ENCODE assay signal across 12 cellular contexts in the genomic region with DNA sequence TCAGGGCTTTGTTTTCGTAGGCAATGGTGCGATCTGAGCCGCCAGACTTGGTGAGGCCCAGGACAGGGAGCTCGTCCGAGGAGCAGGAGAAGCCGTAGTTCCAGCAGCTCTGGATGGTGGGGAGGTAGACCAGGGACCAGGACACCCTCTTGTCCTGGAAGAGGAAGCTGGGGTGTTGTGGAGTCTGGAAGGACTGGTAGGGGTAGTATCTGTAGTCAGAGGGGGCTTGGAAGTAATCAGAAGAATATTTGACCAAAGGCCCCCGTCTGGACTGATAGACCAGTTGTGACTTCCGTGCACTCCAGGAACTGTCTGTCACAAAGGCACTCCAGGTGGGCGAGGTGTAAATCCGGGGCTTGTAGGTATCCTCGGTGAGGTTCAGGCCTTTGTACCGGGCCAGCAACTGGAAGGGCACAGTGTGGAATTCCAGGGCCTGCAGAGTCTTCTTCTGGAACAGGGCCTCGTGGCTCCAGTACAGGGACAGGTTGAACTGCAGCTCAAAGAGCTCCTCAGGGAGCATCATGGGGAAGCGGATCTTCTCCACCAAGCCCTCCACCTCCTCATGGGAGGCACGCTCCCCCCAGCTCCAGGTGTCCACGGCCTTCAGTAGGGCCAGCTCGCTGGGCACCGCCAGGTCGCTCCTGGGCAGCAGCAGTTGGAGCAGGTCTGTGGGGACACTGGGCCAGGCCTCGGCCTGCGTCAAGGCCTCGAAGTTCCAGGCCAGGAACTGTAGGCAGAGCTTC. TPM values are rescaled to one million over a fixed set of nuclear protein-coding genes. Genes with fewer than 3 reads are reported as not detected.
A peak's percentile ranks its signal among the peaks of the same experiment; 100 is the strongest.
DNase-seq lines count a peak whose midpoint lies in the region; ATAC-seq, FAIRE-seq and TF ChIP-seq lines count a peak whose summit lies in the region.
"Had no signal": no experiment of that assay in that cellular context is flagged by ENCODE, and none has a peak within 500 bp of the region (broad histone marks: within the 10 kb centered on the region; RNA-seq: fewer than 3 reads in every experiment).

No MANE protein-coding gene starts in this region.

- H3K27ac Mint-ChIP-seq in HFFc6: peak overlapping the region; percentile 37; the same call in 1 of the 2 replicates
- peak overlapping the region; percentile 19 for H3K27ac Mint-ChIP-seq in central memory CD8-positive, alpha-beta T cell (ENCODE audit: low read depth)

- TF ChIP-seq CTCF in A549 (IDR thresholded peaks at IDR 0.05): no peak
- no peak for TF ChIP-seq CTCF in HFFc6 (IDR thresholded peaks at IDR 0.05)
- no peak for TF ChIP-seq CTCF in osteoblast (IDR thresholded peaks at IDR 0.05; ENCODE audit: extremely low read depth, low read depth, low read length)

- DNase-seq in A549 (ENCODE audit: low read depth in 1 of 2, low spot score in 1 of 2) (no peak), HFFc6 (no peak), osteoblast (ENCODE audit: insufficient read length, low spot score, missing footprints) (peak; percentile 68), NAMALWA (ENCODE audit: low spot score) (no peak), AML-193 (lab: John Stamatoyannopoulos, UW) (no peak)
- DNase-seq in central memory CD8-positive, alpha-beta T cell (ENCODE audit: low spot score in 2 of 2): no peak
- DNase-seq in activated T-cell treated with anti-CD3 and anti-CD28 coated beads, Interleukin-2, amount 50 U/mL, for 4 hours: no peak

- CTCF ChIA-PET in A549 (lab: Yijun Ruan, JAX): interaction anchor here (0.5 to 12.6 kb wide), 51 partner anchors 12 to 475 kb away, joined by 3 to 321 read pairs (median 8); partner anchors contain the start of genes CEP295NL, ENGASE and LGALS3BP

- no peaks in the 10 kb centered on the region for H3K9me3 Mint-ChIP-seq in HFFc6
- H3K9me3 Mint-ChIP-seq in central memory CD8-positive, alpha-beta T cell: no peaks in the 10 kb centered on the region
- no peaks in the 10 kb centered on the region for H3K9me3 Mint-ChIP-seq in activated T-cell treated with anti-CD3 and anti-CD28 coated beads, Interleukin-2, amount 50 U/mL, for 4 hours
- H3K9me3 Mint-ChIP-seq: naive thymus-derived CD8-positive, alpha-beta T cell had no signal

- no peaks in the 10 kb centered on the region for H3K9me3 ChIP-seq in A549
- H3K9me3 ChIP-seq in osteoblast (ENCODE audit: low read depth, low read length): no peaks in the 10 kb centered on the region
- H3K9me3 ChIP-seq: transverse colon had no signal

- H3K27me3 ChIP-seq in osteoblast (ENCODE audit: insufficient read depth, low read length): no peaks in the 10 kb centered on the region
- H3K27me3 ChIP-seq: transverse colon had no signal

- TF ChIP-seq EP300 in A549 (IDR thresholded peaks at IDR 0.05): no peak

- H3K4me2 ChIP-seq in A549 (peak overlapping the region; percentile 43), osteoblast (ENCODE audit: insufficient read depth, low read length) (no peak overlapping the region)

- WGBS in A549 (ENCODE audit: missing lambda C conversion rate): 66% methylated on average over 22 of the region's 22 CpGs

- POLR2A ChIA-PET in A549 (lab: Yijun Ruan, JAX): interaction anchor here (1.2 to 1.3 kb wide), 2 partner anchors 106 to 131 kb away, joined by 3 to 4 read pairs; no protein-coding TSS in a partner anchor

- peaks cover 22% of the 10 kb centered on the region for H3K4me1 Mint-ChIP-seq in HFFc6 (ENCODE audit: low read depth)
- peaks cover 8% of the 10 kb centered on the region for H3K4me1 Mint-ChIP-seq in central memory CD8-positive, alpha-beta T cell
- peaks cover 12% of the 10 kb centered on the region for H3K4me1 Mint-ChIP-seq in activated T-cell treated with anti-CD3 and anti-CD28 coated beads, Interleukin-2, amount 50 U/mL, for 4 hours (ENCODE audit: low read depth)

- no peak overlapping the region for H3K4me3 Mint-ChIP-seq in HFFc6
- H3K4me3 Mint-ChIP-seq in central memory CD8-positive, alpha-beta T cell: no peak overlapping the region
- H3K4me3 Mint-ChIP-seq in activated T-cell treated with anti-CD3 and anti-CD28 coated beads, Interleukin-2, amount 50 U/mL, for 4 hours: no peak overlapping the region

- peak in 1 of 2 experiments; percentile 8; a peak in 3 of 6 replicates for ATAC-seq in A549
- no peak for ATAC-seq in central memory CD8-positive, alpha-beta T cell (replicated peaks; ENCODE audit: extremely low read depth, poor library complexity, severe bottlenecking)
- ATAC-seq in GM18909 (IDR thresholded peaks at IDR 0.05; ENCODE audit: poor library complexity, unreplicated experiment): no peak
- ATAC-seq in activated T-cell treated with anti-CD3 and anti-CD28 coated beads, Interleukin-2, amount 50 U/mL, for 4 hours: no peak

- no peak for TF ChIP-seq RAD21 in A549 (conservative IDR thresholded peaks at IDR 0.05 in 1 of 2, IDR thresholded peaks at IDR 0.05 in 1 of 2)

- H3K27ac ChIP-seq in A549 (peak overlapping the region; percentile 31 to 76), osteoblast (ENCODE audit: low read depth, low read length) (no peak overlapping the region)

- H3K36me3 Mint-ChIP-seq in HFFc6 (ENCODE audit: low read depth): no peaks in the 10 kb centered on the region
- H3K36me3 Mint-ChIP-seq in central memory CD8-positive, alpha-beta T cell (ENCODE audit: insufficient read depth): peaks cover 4% of the 10 kb centered on the region
- no peaks in the 10 kb centered on the region for H3K36me3 Mint-ChIP-seq in activated T-cell treated with anti-CD3 and anti-CD28 coated beads, Interleukin-2, amount 50 U/mL, for 4 hours (ENCODE audit: insufficient read depth)

- peaks cover 9% of the 10 kb centered on the region for H4K20me1 ChIP-seq in osteoblast (ENCODE audit: insufficient read depth, low read length)

- H3K4me3 ChIP-seq in A549 (no peak overlapping the region), osteoblast (ENCODE audit: insufficient read depth, low read length) (no peak overlapping the region)
- H3K4me3 ChIP-seq: transverse colon had no signal

- TF ChIP-seq POLR2A in A549 (IDR thresholded peaks at IDR 0.05; ENCODE audit: low read length): no peak

- H3K27me3 Mint-ChIP-seq in HFFc6 (ENCODE audit: insufficient read depth): no peaks in the 10 kb centered on the region; the same call in 1 of the 2 replicates
- no peaks in the 10 kb centered on the region for H3K27me3 Mint-ChIP-seq in central memory CD8-positive, alpha-beta T cell
- H3K27me3 Mint-ChIP-seq in activated T-cell treated with anti-CD3 and anti-CD28 coated beads, Interleukin-2, amount 50 U/mL, for 4 hours (ENCODE audit: low read depth): no peaks in the 10 kb centered on the region
- H3K27me3 Mint-ChIP-seq: naive thymus-derived CD8-positive, alpha-beta T cell had no signal

- peaks cover 20% of the 10 kb centered on the region; the same call in 2 of the 3 replicates for H3K4me1 ChIP-seq in A549
- peaks cover 11% of the 10 kb centered on the region for H3K4me1 ChIP-seq in osteoblast (ENCODE audit: insufficient read depth, low read length)

- H3K79me2 ChIP-seq in osteoblast (ENCODE audit: insufficient read depth, low read length): peaks cover 11% of the 10 kb centered on the region

- peaks cover 19% of the 10 kb centered on the region for H3K36me3 ChIP-seq in osteoblast (ENCODE audit: insufficient read depth, low read length)
- H3K36me3 ChIP-seq: transverse colon had no signal

- no peak for FAIRE-seq in A549 (lab: Jason Lieb, UNC)
- FAIRE-seq: endometrium, GM12892 had no signal

- H2AFZ ChIP-seq in osteoblast (ENCODE audit: low read length): no peak overlapping the region

RNA-seq across cellular contexts. Expression of gene LGALS3BP, which starts 7.8 kb away (rescaled TPM):
- polyA plus RNA-seq in A549 (2011; rRNA removed) (28.3 and 32.3 TPM in 2 replicates), A549 (2017; fragmentation: RNase III; extraction: RNeasy Plus Mini Kit Qiagen cat#74134 plus additional on column Dnase treatment) (59.5 to 66.1 TPM (median 60.0 TPM) in 3 replicates)
- polyA plus RNA-seq in A549 (2012; cell fraction: cytosol; rRNA removed): 21.3 and 28.5 TPM in 2 replicates
- polyA plus RNA-seq in A549 (2012; cell fraction: nucleus; rRNA removed): 104 and 148 TPM in 2 replicates
- 34.3 and 41.5 TPM in 2 replicates for polyA minus RNA-seq in A549 (2011; rRNA and poly(A)+ RNA removed)
- total RNA-seq in HFFc6 (2021; fragmentation: NEBNext Ultra II Directional; extraction: Animal tissue kit (Norgen Biotek cat#: 25700)): 10 to 100 TPM; 31.1 to 46.4 (median 43.4) TPM
- total RNA-seq in osteoblast: 388 and 457 TPM in 2 replicates
- 10 to 100 TPM; 14.5 to 32.1 (median 29.9) TPM for total RNA-seq in activated T-cell treated with anti-CD3 and anti-CD28 coated beads, Interleukin-2, amount 50 U/mL, for 4 hours

RNA-seq across cellular contexts. Expression of gene CANT1, which starts 37.6 kb away (rescaled TPM):
- polyA plus RNA-seq in A549 (2011; rRNA removed) (65.5 and 70.0 TPM in 2 replicates), A549 (2017; fragmentation: RNase III; extraction: RNeasy Plus Mini Kit Qiagen cat#74134 plus additional on column Dnase treatment) (63.4 to 67.6 TPM (median 66.8 TPM) in 3 replicates)
- polyA plus RNA-seq in A549 (2012; cell fraction: cytosol; rRNA removed): 73.1 and 91.1 TPM in 2 replicates
- 73.9 and 106 TPM in 2 replicates for polyA plus RNA-seq in A549 (2012; cell fraction: nucleus; rRNA removed)
- 66.6 and 67.2 TPM in 2 replicates for polyA minus RNA-seq in A549 (2011; rRNA and poly(A)+ RNA removed)
- 100 to 1,000 TPM in 2 of 6 experiments, 10 to 100 TPM in 4; 84.2 to 103 (median 92.4) TPM for total RNA-seq in HFFc6 (2021; fragmentation: NEBNext Ultra II Directional; extraction: Animal tissue kit (Norgen Biotek cat#: 25700))
- total RNA-seq in osteoblast: 49.2 and 51.3 TPM in 2 replicates
- 10 to 100 TPM; 46.7 to 68.6 (median 55.5) TPM for total RNA-seq in activated T-cell treated with anti-CD3 and anti-CD28 coated beads, Interleukin-2, amount 50 U/mL, for 4 hours

RNA-seq across cellular contexts. Expression of gene TIMP2, which starts 46.7 kb away (rescaled TPM):
- polyA plus RNA-seq in A549 (2011; rRNA removed): 68.1 and 77.8 TPM in 2 replicates
- polyA plus RNA-seq in A549 (2012; cell fraction: cytosol; rRNA removed): 91.7 and 124 TPM in 2 replicates
- polyA plus RNA-seq in A549 (2012; cell fraction: nucleus; rRNA removed): 128 and 136 TPM in 2 replicates
- 140 to 170 TPM (median 166 TPM) in 3 replicates for polyA plus RNA-seq in A549 (2017; fragmentation: RNase III; extraction: RNeasy Plus Mini Kit Qiagen cat#74134 plus additional on column Dnase treatment)
- 46.2 and 57.5 TPM in 2 replicates for polyA minus RNA-seq in A549 (2011; rRNA and poly(A)+ RNA removed)
- 100 to 1,000 TPM; 547 to 705 (median 601) TPM for total RNA-seq in HFFc6 (2021; fragmentation: NEBNext Ultra II Directional; extraction: Animal tissue kit (Norgen Biotek cat#: 25700))
- 164 and 171 TPM in 2 replicates for total RNA-seq in osteoblast
- total RNA-seq in activated T-cell treated with anti-CD3 and anti-CD28 coated beads, Interleukin-2, amount 50 U/mL, for 4 hours: 1 to 10 TPM in 1 of 3 donors, under 1 TPM in 2; 0.63 to 1.0 (median 0.81) TPM

RNA-seq across cellular contexts. Expression of gene C1QTNF1, which starts 52.0 kb away (rescaled TPM):
- polyA plus RNA-seq in A549 (2011; rRNA removed) (10.2 and 13.2 TPM in 2 replicates), A549 (2017; fragmentation: RNase III; extraction: RNeasy Plus Mini Kit Qiagen cat#74134 plus additional on column Dnase treatment) (26.1 to 27.8 TPM (median 27.3 TPM) in 3 replicates)
- polyA plus RNA-seq in A549 (2012; cell fraction: cytosol; rRNA removed): 5.2 and 8.3 TPM in 2 replicates
- polyA plus RNA-seq in A549 (2012; cell fraction: nucleus; rRNA removed): 15.4 and 16.1 TPM in 2 replicates
- 12.9 and 13.3 TPM in 2 replicates for polyA minus RNA-seq in A549 (2011; rRNA and poly(A)+ RNA removed)
- 10 to 100 TPM in 2 of 6 experiments, 1 to 10 TPM in 4; 8.0 to 15.0 (median 8.6) TPM for total RNA-seq in HFFc6 (2021; fragmentation: NEBNext Ultra II Directional; extraction: Animal tissue kit (Norgen Biotek cat#: 25700))
- 13.8 and 14.4 TPM in 2 replicates for total RNA-seq in osteoblast
- total RNA-seq in activated T-cell treated with anti-CD3 and anti-CD28 coated beads, Interleukin-2, amount 50 U/mL, for 4 hours: under 1 TPM; 0.29 to 0.41 (median 0.38) TPM
- total RNA-seq: naive thymus-derived CD8-positive, alpha-beta T cell had no signal
- polyA plus RNA-seq: naive thymus-derived CD8-positive, alpha-beta T cell had no signal

Comparison
In these comparisons a context has a peak if more than half of its experiments do, and no peak if none do; other contexts are left out.
1. RNA of gene TIMP2, which starts 46.7 kb away (total RNA-seq): 547 to 705 TPM in HFFc6 and 164 to 171 TPM in osteoblast; 0.63 to 1.0 TPM in activated T-cell treated with anti-CD3 and anti-CD28 coated beads, Interleukin-2, amount 50 U/mL, for 4 hours; every median in the first group is over 10 times any median in the second.